Comparison of ENCODE assay signal across 1 cellular context in the genomic region with DNA sequence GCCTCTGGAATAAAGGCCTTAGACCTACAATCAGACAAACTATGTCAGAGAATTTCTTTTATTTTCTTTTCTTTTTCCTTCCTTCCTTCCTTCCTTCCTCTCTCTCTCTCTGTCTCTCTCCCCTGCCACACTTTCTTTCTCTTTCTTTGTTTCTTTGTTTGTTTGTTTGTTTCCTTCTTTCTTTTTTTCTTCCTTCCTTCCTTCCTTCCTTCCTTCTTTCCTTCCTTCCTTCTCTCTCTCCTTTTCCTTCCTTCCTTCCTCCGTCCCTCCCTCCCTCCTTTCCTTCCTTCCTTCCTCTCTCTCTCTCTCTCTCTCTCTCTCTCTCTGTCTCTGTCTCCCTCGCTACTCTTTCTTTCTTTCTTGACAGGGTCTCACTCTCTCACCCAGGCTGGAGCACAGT.
TF ChIP-seq lines count a peak whose summit lies in the region.

No MANE protein-coding gene starts in this region.

TF ChIP-seq in K562, 482 proteins besides CTCF, POLR2A, EP300 and RAD21:
- TF ChIP-seq, protein P1, sequence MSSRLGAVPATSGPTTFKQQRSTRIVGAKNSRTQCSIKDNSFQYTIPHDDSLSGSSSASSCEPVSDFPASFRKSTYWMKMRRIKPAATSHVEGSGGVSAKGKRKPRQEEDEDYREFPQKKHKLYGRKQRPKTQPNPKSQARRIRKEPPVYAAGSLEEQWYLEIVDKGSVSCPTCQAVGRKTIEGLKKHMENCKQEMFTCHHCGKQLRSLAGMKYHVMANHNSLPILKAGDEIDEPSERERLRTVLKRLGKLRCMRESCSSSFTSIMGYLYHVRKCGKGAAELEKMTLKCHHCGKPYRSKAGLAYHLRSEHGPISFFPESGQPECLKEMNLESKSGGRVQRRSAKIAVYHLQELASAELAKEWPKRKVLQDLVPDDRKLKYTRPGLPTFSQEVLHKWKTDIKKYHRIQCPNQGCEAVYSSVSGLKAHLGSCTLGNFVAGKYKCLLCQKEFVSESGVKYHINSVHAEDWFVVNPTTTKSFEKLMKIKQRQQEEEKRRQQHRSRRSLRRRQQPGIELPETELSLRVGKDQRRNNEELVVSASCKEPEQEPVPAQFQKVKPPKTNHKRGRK (tag; IDR thresholded peaks at IDR 0.05) = peak; percentile 67; the same call in 1 of the 2 replicates
- no peak for TF ChIP-seq KDM4B (IDR thresholded peaks at IDR 0.05; ENCODE audit: borderline replicate concordance in 2 of 2, low read depth in 1 of 2)
TF ChIP-seq in K562: peak in this region for 1.
